In genomic region chr17:76130473-76130872, GRCh38 we compare ENCODE assay signal across 18 cellular contexts. TPM values are rescaled to one million over a fixed set of nuclear protein-coding genes. Genes with fewer than 3 reads are reported as not detected.
DNase-seq lines count a peak whose midpoint lies in the region; ATAC-seq lines count a peak whose summit lies in the region.
"Had no signal": no experiment of that assay in that cellular context is flagged by ENCODE, and none has a peak within 500 bp of the region (broad histone marks: within the 10 kb centered on the region; RNA-seq: fewer than 3 reads in every experiment).

No MANE protein-coding gene starts in this region.

- H3K4me3 ChIP-seq in iPS-18c (ENCODE audit: insufficient read depth, low read depth, low read length), result peak overlapping the region; percentile 28; the same call in 1 of the 2 replicates
- H3K4me3 ChIP-seq: GM23248, MG63, SJSA1 had no signal

- H3K27me3 Mint-ChIP-seq in activated naive CD8-positive, alpha-beta T cell treated with anti-CD3 and anti-CD28 coated beads, Interleukin-2, amount 10 ng/mL, durations not matched to agents 7 days and 5 days, result no peaks in the 10 kb centered on the region
- no peaks in the 10 kb centered on the region for H3K27me3 Mint-ChIP-seq in activated naive CD8-positive, alpha-beta T cell treated with anti-CD3 and anti-CD28 coated beads for 36 hours
- peaks cover 60% of the 10 kb centered on the region for H3K27me3 Mint-ChIP-seq in stimulated activated memory B cell treated with anti-CD40 and anti-IgM and Interleukin-4, amounts not matched to agents 10 μg/mL and 1 μg/mL and 100 μg/mL, for 72 hours

- H3K9me3 ChIP-seq in iPS-18c (ENCODE audit: control insufficient read depth, insufficient read depth, low read length), result no peaks in the 10 kb centered on the region
- H3K9me3 ChIP-seq: MG63, SJSA1 had no signal

- peak overlapping the region; percentile 58 for H3K27ac Mint-ChIP-seq in activated naive CD8-positive, alpha-beta T cell treated with anti-CD3 and anti-CD28 coated beads, Interleukin-2, amount 10 ng/mL, durations not matched to agents 7 days and 5 days
- no peak overlapping the region for H3K27ac Mint-ChIP-seq in activated naive CD8-positive, alpha-beta T cell treated with anti-CD3 and anti-CD28 coated beads for 36 hours
- H3K27ac Mint-ChIP-seq in stimulated activated memory B cell treated with anti-CD40 and anti-IgM and Interleukin-4, amounts not matched to agents 10 μg/mL and 1 μg/mL and 100 μg/mL, for 72 hours, result no peak overlapping the region
- H3K27ac Mint-ChIP-seq: CD8-positive, alpha-beta T cell; HFFc6 had no signal

- no peak for ATAC-seq in activated naive CD8-positive, alpha-beta T cell treated with anti-CD3 and anti-CD28 coated beads, Interleukin-2, amount 10 ng/mL, durations not matched to agents 7 days and 5 days (ENCODE audit: low read depth)
- peak; percentile 28 for ATAC-seq in stimulated activated memory B cell treated with anti-CD40 and anti-IgM and Interleukin-4, amounts not matched to agents 10 μg/mL and 1 μg/mL and 100 μg/mL, for 72 hours
- ATAC-seq: CD8-positive, alpha-beta T cell had no signal

- no peaks in the 10 kb centered on the region for H3K36me3 Mint-ChIP-seq in activated naive CD8-positive, alpha-beta T cell treated with anti-CD3 and anti-CD28 coated beads, Interleukin-2, amount 10 ng/mL, durations not matched to agents 7 days and 5 days
- H3K36me3 Mint-ChIP-seq in activated naive CD8-positive, alpha-beta T cell treated with anti-CD3 and anti-CD28 coated beads for 36 hours, result no peaks in the 10 kb centered on the region
- no peaks in the 10 kb centered on the region for H3K36me3 Mint-ChIP-seq in stimulated activated memory B cell treated with anti-CD40 and anti-IgM and Interleukin-4, amounts not matched to agents 10 μg/mL and 1 μg/mL and 100 μg/mL, for 72 hours
- H3K36me3 Mint-ChIP-seq: CD8-positive, alpha-beta T cell had no signal

- H3K4me1 Mint-ChIP-seq in activated naive CD8-positive, alpha-beta T cell treated with anti-CD3 and anti-CD28 coated beads, Interleukin-2, amount 10 ng/mL, durations not matched to agents 7 days and 5 days, result peaks cover 33% of the 10 kb centered on the region
- peaks cover 30% of the 10 kb centered on the region for H3K4me1 Mint-ChIP-seq in activated naive CD8-positive, alpha-beta T cell treated with anti-CD3 and anti-CD28 coated beads for 36 hours
- peaks cover 24% of the 10 kb centered on the region for H3K4me1 Mint-ChIP-seq in stimulated activated memory B cell treated with anti-CD40 and anti-IgM and Interleukin-4, amounts not matched to agents 10 μg/mL and 1 μg/mL and 100 μg/mL, for 72 hours

- POLR2A ChIA-PET in activated naive CD8-positive, alpha-beta T cell treated with anti-CD3 and anti-CD28 coated beads, Interleukin-2, amount 10 ng/mL, durations not matched to agents 7 days and 5 days (lab: Charles Lee), result interaction anchor here (0.6 to 1.2 kb wide), 4 partner anchors 9 to 1009 kb away, joined by 4 to 8 read pairs (median 4); no protein-coding TSS in a partner anchor

- no peak overlapping the region for H3K4me3 Mint-ChIP-seq in activated naive CD8-positive, alpha-beta T cell treated with anti-CD3 and anti-CD28 coated beads, Interleukin-2, amount 10 ng/mL, durations not matched to agents 7 days and 5 days
- no peak overlapping the region for H3K4me3 Mint-ChIP-seq in activated naive CD8-positive, alpha-beta T cell treated with anti-CD3 and anti-CD28 coated beads for 36 hours
- H3K4me3 Mint-ChIP-seq in stimulated activated memory B cell treated with anti-CD40 and anti-IgM and Interleukin-4, amounts not matched to agents 10 μg/mL and 1 μg/mL and 100 μg/mL, for 72 hours, result no peak overlapping the region
- H3K4me3 Mint-ChIP-seq: CD8-positive, alpha-beta T cell; HFFc6 had no signal

- no peaks in the 10 kb centered on the region for H3K9me3 Mint-ChIP-seq in activated naive CD8-positive, alpha-beta T cell treated with anti-CD3 and anti-CD28 coated beads, Interleukin-2, amount 10 ng/mL, durations not matched to agents 7 days and 5 days
- H3K9me3 Mint-ChIP-seq in activated naive CD8-positive, alpha-beta T cell treated with anti-CD3 and anti-CD28 coated beads for 36 hours, result no peaks in the 10 kb centered on the region
- H3K9me3 Mint-ChIP-seq in stimulated activated memory B cell treated with anti-CD40 and anti-IgM and Interleukin-4, amounts not matched to agents 10 μg/mL and 1 μg/mL and 100 μg/mL, for 72 hours, result no peaks in the 10 kb centered on the region
- H3K9me3 Mint-ChIP-seq: CD8-positive, alpha-beta T cell; HFFc6 had no signal

- no peak for DNase-seq in activated naive CD8-positive, alpha-beta T cell treated with anti-CD3 and anti-CD28 coated beads, Interleukin-2, amount 10 ng/mL, durations not matched to agents 7 days and 5 days
- no peak for DNase-seq in activated naive CD8-positive, alpha-beta T cell treated with anti-CD3 and anti-CD28 coated beads for 36 hours
- DNase-seq in NCI-H1930 (lab: John Stamatoyannopoulos, UW), result no peak
- no peak for DNase-seq in kidney glomerular epithelial cell (lab: John Stamatoyannopoulos, UW)
- DNase-seq: 8988T; CD8-positive, alpha-beta T cell; DMS79 treated with DMSO at 0.1 percent for 48 hours; GM23248; HFFc6; MG63; NCI-H1092; NCI-H146; NCI-H2081 treated with DMSO at 0.1 percent for 48 hours; NCI-H510A; NCI-H774 had no signal

RNA-seq across cellular contexts. Expression of gene FOXJ1, which starts 10.6 kb away (rescaled TPM):
- 1 to 10 TPM; 5.4 to 5.8 TPM for total RNA-seq in activated naive CD8-positive, alpha-beta T cell treated with anti-CD3 and anti-CD28 coated beads, Interleukin-2, amount 10 ng/mL, durations not matched to agents 7 days and 5 days
- total RNA-seq in activated naive CD8-positive, alpha-beta T cell treated with anti-CD3 and anti-CD28 coated beads for 36 hours, result 1 to 10 TPM; 7.5 to 7.8 TPM
- total RNA-seq: GM23248, HFFc6, SJSA1 had no signal

RNA-seq across cellular contexts. Expression of gene EXOC7, which starts 26.9 kb away (rescaled TPM):
- 100 to 1,000 TPM; 163 to 164 TPM for total RNA-seq in activated naive CD8-positive, alpha-beta T cell treated with anti-CD3 and anti-CD28 coated beads, Interleukin-2, amount 10 ng/mL, durations not matched to agents 7 days and 5 days
- 10 to 100 TPM; 81.2 to 88.1 TPM for total RNA-seq in activated naive CD8-positive, alpha-beta T cell treated with anti-CD3 and anti-CD28 coated beads for 36 hours

RNA-seq across cellular contexts. Expression of gene ZACN, which starts 51.5 kb away (rescaled TPM):
- not detected for total RNA-seq in activated naive CD8-positive, alpha-beta T cell treated with anti-CD3 and anti-CD28 coated beads, Interleukin-2, amount 10 ng/mL, durations not matched to agents 7 days and 5 days
- 1 to 10 TPM; 3.7 TPM for total RNA-seq in activated naive CD8-positive, alpha-beta T cell treated with anti-CD3 and anti-CD28 coated beads for 36 hours
- total RNA-seq: GM23248, SJSA1 had no signal

RNA-seq across cellular contexts. Expression of gene GALR2, which starts 55.9 kb away (rescaled TPM):
- total RNA-seq in activated naive CD8-positive, alpha-beta T cell treated with anti-CD3 and anti-CD28 coated beads, Interleukin-2, amount 10 ng/mL, durations not matched to agents 7 days and 5 days, result not detected
- 1 to 10 TPM; 2.5 to 2.7 TPM for total RNA-seq in activated naive CD8-positive, alpha-beta T cell treated with anti-CD3 and anti-CD28 coated beads for 36 hours
- total RNA-seq: GM23248 had no signal

RNA-seq across cellular contexts. Expression of gene SRP68, which starts 58.2 kb away (rescaled TPM):
- total RNA-seq in activated naive CD8-positive, alpha-beta T cell treated with anti-CD3 and anti-CD28 coated beads, Interleukin-2, amount 10 ng/mL, durations not matched to agents 7 days and 5 days, result 10 to 100 TPM; 81.6 to 83.0 TPM
- 100 to 1,000 TPM; 140 to 141 TPM for total RNA-seq in activated naive CD8-positive, alpha-beta T cell treated with anti-CD3 and anti-CD28 coated beads for 36 hours

Comparison
In these comparisons a context has a peak if more than half of its experiments do, and no peak if none do; other contexts are left out.
1. RNA of gene ZACN, which starts 51.5 kb away (total RNA-seq): 3.7 TPM in activated naive CD8-positive, alpha-beta T cell treated with anti-CD3 and anti-CD28 coated beads for 36 hours; not detected in activated naive CD8-positive, alpha-beta T cell treated with anti-CD3 and anti-CD28 coated beads, Interleukin-2, amount 10 ng/mL, durations not matched to agents 7 days and 5 days; every median in the first group is over 4 times any median in the second.